ENCODE assay signal across 21 cellular contexts in genomic region chr20:48284837-48285236, GRCh38.
DNase-seq lines count a peak whose midpoint lies in the region; ATAC-seq, FAIRE-seq and TF ChIP-seq lines count a peak whose summit lies in the region.
"Had no signal": no experiment of that assay in that cellular context is flagged by ENCODE, and none has a peak within 500 bp of the region (broad histone marks: within the 10 kb centered on the region; RNA-seq: fewer than 3 reads in every experiment).

No MANE protein-coding gene starts in this region.

- no peak overlapping the region for H3K4me2 ChIP-seq in K562 (ENCODE audit: insufficient read depth, low read length)

- TF ChIP-seq CTCF in K562 (IDR thresholded peaks at IDR 0.05 in 2 of 3, conservative IDR thresholded peaks at IDR 0.05 in 1 of 3; ENCODE audit: insufficient read depth in 2 of 3, low read depth in 1 of 3, low read length in 3 of 3) (no peak), dorsolateral prefrontal cortex (IDR thresholded peaks at IDR 0.05 in 54 of 56, conservative IDR thresholded peaks at IDR 0.05 in 2 of 56; ENCODE audit: low read depth in 1 of 56, partially characterized antibody in 56 of 56) (no peak)

- H3K9me3 Mint-ChIP-seq in activated T-helper 17 cell treated with anti-CD3 and anti-CD28 coated beads, Interleukin-2, amount 50 U/mL, for 72 hours, result no peaks in the 10 kb centered on the region
- H3K9me3 Mint-ChIP-seq: activated naive CD4-positive, alpha-beta T cell treated with anti-CD3 and anti-CD28 coated beads, Interleukin-2, amount 10 ng/mL, durations not matched to agents 7 days and 5 days; neural crest cell had no signal

- TF ChIP-seq EP300 in K562 (IDR thresholded peaks at IDR 0.05; ENCODE audit: low read length), result no peak

- in situ Hi-C loops in K562 (cut with MboI), result no loop called here

- H3K9me3 ChIP-seq in K562 (replicated peaks; ENCODE audit: control insufficient read depth, insufficient read depth, low read depth, low read length), result no peaks in the 10 kb centered on the region
- H3K9me3 ChIP-seq: left lung had no signal

- TF ChIP-seq POLR2A in K562 (conservative IDR thresholded peaks at IDR 0.05), result no peak

- H3K36me3 ChIP-seq in K562 (ENCODE audit: control insufficient read depth, insufficient read depth, low read length), result no peaks in the 10 kb centered on the region
- H3K36me3 ChIP-seq: left lung had no signal

- H3K9ac ChIP-seq in K562 (ENCODE audit: insufficient read depth in 1 of 2, low read depth in 2 of 2, low read length in 2 of 2), result no peak overlapping the region

- intact Hi-C loops in K562 (cut with micrococcal nuclease), result no loop called here
- intact Hi-C loops in dorsolateral prefrontal cortex (cut with DNase I), result loop anchor here (5.0 kb wide), 1 partner anchor 127 kb away; no protein-coding TSS in a partner anchor

- CTCF ChIA-PET in K562 (lab: Yijun Ruan, JAX; ENCODE audit: low intra/inter-chr PET ratio), result no interaction called here

- 0% methylated on average over 2 of the region's 2 CpGs for WGBS in K562 (ENCODE audit: insufficient coverage, low coverage, missing lambda C conversion rate)

- peak; percentile 39 for DNase-seq in 8988T
- DNase-seq in HS-5 (ENCODE audit: low read depth), result peak; percentile 58
- DNase-seq in K562 (ENCODE audit: extremely low read depth in 1 of 4, low spot score in 3 of 4), result peak in 1 of 4 experiments; percentile 13
- peak; percentile 86 for DNase-seq in islet precursor cell
- DNase-seq in dorsolateral prefrontal cortex, result no peak
- DNase-seq in NCI-H510A treated with DMSO at 0.1 percent for 48 hours (lab: John Stamatoyannopoulos, UW), result no peak
- DNase-seq: activated CD4-positive, alpha-beta T cell treated with anti-CD3 and anti-CD28 coated beads, Interleukin-2, amount 50 U/mL, for 48 hours; activated naive CD4-positive, alpha-beta T cell treated with anti-CD3 and anti-CD28 coated beads, Interleukin-2, amount 10 ng/mL, durations not matched to agents 7 days and 5 days; C1 segment of cervical spinal cord; cortex of kidney; DMS53; foreskin melanocyte; Kasumi-1; left lung; NCI-H1417 treated with DMSO at 0.1 percent for 48 hours; SHP77; stimulated activated CD4-positive, alpha-beta T cell treated with anti-CD3 and anti-CD28 coated beads, Interleukin-4, amount 100 ng/mL, for 24 hours; T-helper 17 cell had no signal

- H2AFZ ChIP-seq in K562 (ENCODE audit: low read depth, low read length), result no peak overlapping the region

- peaks cover 33% of the 10 kb centered on the region for H3K27me3 Mint-ChIP-seq in activated T-helper 17 cell treated with anti-CD3 and anti-CD28 coated beads, Interleukin-2, amount 50 U/mL, for 72 hours

- no peaks in the 10 kb centered on the region for H3K4me1 Mint-ChIP-seq in activated T-helper 17 cell treated with anti-CD3 and anti-CD28 coated beads, Interleukin-2, amount 50 U/mL, for 72 hours
- H3K4me1 Mint-ChIP-seq: activated naive CD4-positive, alpha-beta T cell treated with anti-CD3 and anti-CD28 coated beads, Interleukin-2, amount 10 ng/mL, durations not matched to agents 7 days and 5 days; T-helper 17 cell had no signal

- no peak overlapping the region for H3K27ac Mint-ChIP-seq in activated T-helper 17 cell treated with anti-CD3 and anti-CD28 coated beads, Interleukin-2, amount 50 U/mL, for 72 hours
- H3K27ac Mint-ChIP-seq: activated naive CD4-positive, alpha-beta T cell treated with anti-CD3 and anti-CD28 coated beads, Interleukin-2, amount 10 ng/mL, durations not matched to agents 7 days and 5 days; T-helper 17 cell had no signal

- peaks cover under 1 to 3% of the 10 kb centered on the region in 2 experiments; a peak in 4 of 5 replicates for H3K27me3 ChIP-seq in K562 (ENCODE audit: control insufficient read depth in 2 of 2, insufficient read depth in 2 of 2, low read length in 2 of 2)
- H3K27me3 ChIP-seq in dorsolateral prefrontal cortex, result no peaks in the 10 kb centered on the region
- H3K27me3 ChIP-seq: left lung had no signal

- no peak for TF ChIP-seq RAD21 in K562 (CRISPR knock-in tag; conservative IDR thresholded peaks at IDR 0.05 in 1 of 2, IDR thresholded peaks at IDR 0.05 in 1 of 2)

- no peak for FAIRE-seq in K562 (lab: Jason Lieb, UNC)

- no peaks in the 10 kb centered on the region for H3K79me2 ChIP-seq in K562 (ENCODE audit: control insufficient read depth, insufficient read depth, low read length)

- POLR2A ChIA-PET in K562 (lab: Yijun Ruan, JAX), result no interaction called here

- no TSS peak for BruUV-seq in K562 (replicated peaks; lab: Mats Ljungman, UMichigan)

- no peak overlapping the region for H3K4me3 ChIP-seq in K562
- no peak overlapping the region for H3K4me3 ChIP-seq in dorsolateral prefrontal cortex
- H3K4me3 ChIP-seq: left lung had no signal

- H3K4me1 ChIP-seq in K562 (replicated peaks in 1 of 2; ENCODE audit: control insufficient read depth in 2 of 2, insufficient read depth in 2 of 2, low read length in 2 of 2), result no peaks in the 10 kb centered on the region

- H3K9me1 ChIP-seq in K562 (ENCODE audit: control insufficient read depth, insufficient read depth, low read length), result no peaks in the 10 kb centered on the region

- ATAC-seq in K562, result no peak
- ATAC-seq in activated T-helper 17 cell treated with anti-CD3 and anti-CD28 coated beads, Interleukin-2, amount 50 U/mL, for 72 hours (replicated peaks), result no peak
- no peak for ATAC-seq in HG02798 (IDR thresholded peaks at IDR 0.05; ENCODE audit: poor library complexity, unreplicated experiment)
- ATAC-seq: T-helper 17 cell had no signal

- no peaks in the 10 kb centered on the region for H3K36me3 Mint-ChIP-seq in activated T-helper 17 cell treated with anti-CD3 and anti-CD28 coated beads, Interleukin-2, amount 50 U/mL, for 72 hours (ENCODE audit: low read depth)
- H3K36me3 Mint-ChIP-seq: activated naive CD4-positive, alpha-beta T cell treated with anti-CD3 and anti-CD28 coated beads, Interleukin-2, amount 10 ng/mL, durations not matched to agents 7 days and 5 days had no signal

- H3K27ac ChIP-seq in K562 (ENCODE audit: extremely low read depth, low read depth, low read length) (no peak overlapping the region), dorsolateral prefrontal cortex (no peak overlapping the region)
- H3K27ac ChIP-seq: left lung had no signal

- no peak overlapping the region for H3K4me3 Mint-ChIP-seq in activated T-helper 17 cell treated with anti-CD3 and anti-CD28 coated beads, Interleukin-2, amount 50 U/mL, for 72 hours
- H3K4me3 Mint-ChIP-seq: activated naive CD4-positive, alpha-beta T cell treated with anti-CD3 and anti-CD28 coated beads, Interleukin-2, amount 10 ng/mL, durations not matched to agents 7 days and 5 days; neural crest cell; T-helper 17 cell had no signal

- no peaks in the 10 kb centered on the region for H4K20me1 ChIP-seq in K562 (replicated peaks; ENCODE audit: control insufficient read depth, insufficient read depth, low read length)

TF ChIP-seq in K562, 482 proteins besides CTCF, POLR2A, EP300 and RAD21 (continues in another document):
- TF ChIP-seq RERE (CRISPR knock-in tag; IDR thresholded peaks at IDR 0.05; ENCODE audit: borderline replicate concordance), result no peak
- no peak for TF ChIP-seq ETV6 (IDR thresholded peaks at IDR 0.05; ENCODE audit: borderline replicate concordance in 1 of 2, low read depth in 2 of 2, low read length in 1 of 2)
- no peak for TF ChIP-seq ETV6 (CRISPR knock-in tag; IDR thresholded peaks at IDR 0.05; ENCODE audit: borderline replicate concordance)
- TF ChIP-seq POLR3G (IDR thresholded peaks at IDR 0.05; ENCODE audit: extremely low read depth, insufficient read length, insufficient replicate concordance), result no peak

Comparison
In these comparisons a context has a peak if more than half of its experiments do, and no peak if none do; other contexts are left out.
1. DNase-seq: peak in 8988T (single experiment), HS-5 (single experiment) and islet precursor cell (single experiment); none in dorsolateral prefrontal cortex (0 of 10) and NCI-H510A treated with DMSO at 0.1 percent for 48 hours (single experiment).